10 cellular contexts compared by ENCODE assay signal in genomic region chr11:26522912-26523610, GRCh38. TPM values are rescaled to one million over a fixed set of nuclear protein-coding genes. Genes with fewer than 3 reads are reported as not detected.
DNase-seq lines count a peak whose midpoint lies in the region; FAIRE-seq and TF ChIP-seq lines count a peak whose summit lies in the region.
"Had no signal": no experiment of that assay in that cellular context is flagged by ENCODE, and none has a peak within 500 bp of the region (broad histone marks: within the 10 kb centered on the region; RNA-seq: fewer than 3 reads in every experiment).

No MANE protein-coding gene starts in this region.

- no peak overlapping the region for H3K4me3 ChIP-seq in GM12865 (ENCODE audit: low read depth, low read length)
- no peak overlapping the region for H3K4me3 ChIP-seq in astrocyte (ENCODE audit: insufficient read depth, low read depth, low read length)

- no peaks in the 10 kb centered on the region for H3K36me3 ChIP-seq in astrocyte (ENCODE audit: insufficient read depth, low read length)

- H3K4me3 Mint-ChIP-seq in astrocyte (ENCODE audit: unreplicated experiment): no peak overlapping the region
- peak overlapping the region; percentile 46 for H3K4me3 Mint-ChIP-seq in mesothelial cell of epicardium
- H3K4me3 Mint-ChIP-seq: naive thymus-derived CD4-positive, alpha-beta T cell had no signal

- peak; percentile 45 for DNase-seq in GM12865 (ENCODE audit: low read depth)
- DNase-seq in LHCN-M2 (ENCODE audit: low read depth): peak; percentile 17
- DNase-seq in astrocyte (ENCODE audit: low read depth): no peak
- DNase-seq in mesothelial cell of epicardium (ENCODE audit: low spot score in 2 of 2, unreplicated experiment in 2 of 2): no peak
- DNase-seq in GM19238 (ENCODE audit: insufficient read length, low spot score): no peak
- DNase-seq in mucosa of gallbladder (ENCODE audit: low spot score): no peak
- DNase-seq in HK-2 (ENCODE audit: unreplicated experiment): no peak
- DNase-seq: naive thymus-derived CD4-positive, alpha-beta T cell; SIG-M5 had no signal

- H3K27me3 ChIP-seq in astrocyte (ENCODE audit: insufficient read depth, low read length): no peaks in the 10 kb centered on the region

- no peak for FAIRE-seq in astrocyte (lab: Jason Lieb, UNC)

- no peaks in the 10 kb centered on the region for H3K9me3 ChIP-seq in astrocyte (ENCODE audit: insufficient read depth, low read depth, low read length)

- peaks cover 2% of the 10 kb centered on the region for H3K9me3 Mint-ChIP-seq in astrocyte (ENCODE audit: unreplicated experiment)
- no peaks in the 10 kb centered on the region for H3K9me3 Mint-ChIP-seq in mesothelial cell of epicardium

- no peaks in the 10 kb centered on the region for H3K27me3 Mint-ChIP-seq in astrocyte (ENCODE audit: low read depth, unreplicated experiment)
- peaks cover 15% of the 10 kb centered on the region for H3K27me3 Mint-ChIP-seq in mesothelial cell of epicardium (ENCODE audit: low read depth)
- H3K27me3 Mint-ChIP-seq: naive thymus-derived CD4-positive, alpha-beta T cell had no signal

- TF ChIP-seq CTCF in GM12865 (IDR thresholded peaks at IDR 0.05; ENCODE audit: insufficient read depth, low read depth, low read length, missing control alignments): peak; percentile 33
- peak; percentile 26 for TF ChIP-seq CTCF in astrocyte (IDR thresholded peaks at IDR 0.05; ENCODE audit: insufficient read depth, low read depth, low read length)
- TF ChIP-seq CTCF in mesothelial cell of epicardium (IDR thresholded peaks at IDR 0.05; ENCODE audit: unreplicated experiment): peak; percentile 22

- no peak overlapping the region for H2AFZ ChIP-seq in astrocyte (ENCODE audit: low read depth, low read length)

- no peaks in the 10 kb centered on the region for H3K4me1 ChIP-seq in astrocyte (ENCODE audit: insufficient read depth, low read length)

- no peak overlapping the region for H3K27ac ChIP-seq in astrocyte (ENCODE audit: low read depth, low read length)

- H3K27ac Mint-ChIP-seq in astrocyte (ENCODE audit: unreplicated experiment) (no peak overlapping the region), mesothelial cell of epicardium (no peak overlapping the region)
- H3K27ac Mint-ChIP-seq: naive thymus-derived CD4-positive, alpha-beta T cell had no signal

- no peak overlapping the region for H3K9ac ChIP-seq in astrocyte (ENCODE audit: low read length)

- no peaks in the 10 kb centered on the region for H3K36me3 Mint-ChIP-seq in astrocyte (ENCODE audit: low read depth, unreplicated experiment)
- H3K36me3 Mint-ChIP-seq in mesothelial cell of epicardium: no peaks in the 10 kb centered on the region
- H3K36me3 Mint-ChIP-seq: naive thymus-derived CD4-positive, alpha-beta T cell had no signal

- H3K4me1 Mint-ChIP-seq in astrocyte (ENCODE audit: low read depth, unreplicated experiment): peaks cover 4% of the 10 kb centered on the region
- peaks cover 3% of the 10 kb centered on the region for H3K4me1 Mint-ChIP-seq in mesothelial cell of epicardium
- H3K4me1 Mint-ChIP-seq: naive thymus-derived CD4-positive, alpha-beta T cell had no signal

- no peaks in the 10 kb centered on the region for H4K20me1 ChIP-seq in astrocyte (ENCODE audit: insufficient read depth, low read length)

- no peaks in the 10 kb centered on the region for H3K79me2 ChIP-seq in astrocyte (ENCODE audit: insufficient read depth, low read length)

- no peak overlapping the region for H3K4me2 ChIP-seq in astrocyte (ENCODE audit: low read length)

RNA-seq across cellular contexts. Expression of gene MUC15, which starts 49.0 kb away (rescaled TPM):
- total RNA-seq in LHCN-M2 (2014; rRNA removed): not detected in 2 replicates
- not detected for polyA plus RNA-seq in LHCN-M2 (2012)
- 0.10 and 0.16 TPM in 2 replicates for total RNA-seq in astrocyte
- total RNA-seq in mesothelial cell of epicardium: 1.9 to 2.6 TPM (median 2.4 TPM) in 3 replicates
- not detected for total RNA-seq in mucosa of gallbladder
- total RNA-seq: naive thymus-derived CD4-positive, alpha-beta T cell; subcutaneous adipose tissue had no signal
- polyA plus RNA-seq: naive thymus-derived CD4-positive, alpha-beta T cell had no signal

Comparison
In these comparisons a context has a peak if more than half of its experiments do, and no peak if none do; other contexts are left out.
1. DNase-seq: peak in GM12865 (single experiment) and LHCN-M2 (single experiment); none in astrocyte (single experiment), mesothelial cell of epicardium (0 of 2), GM19238 (single experiment), mucosa of gallbladder (single experiment) and HK-2 (single experiment).
2. Peak in every context shown above with its lines, with median percentiles within 50 percentile points of each other: CTCF ChIP-seq.